8 cellular contexts compared by ENCODE assay signal in the genomic region with DNA sequence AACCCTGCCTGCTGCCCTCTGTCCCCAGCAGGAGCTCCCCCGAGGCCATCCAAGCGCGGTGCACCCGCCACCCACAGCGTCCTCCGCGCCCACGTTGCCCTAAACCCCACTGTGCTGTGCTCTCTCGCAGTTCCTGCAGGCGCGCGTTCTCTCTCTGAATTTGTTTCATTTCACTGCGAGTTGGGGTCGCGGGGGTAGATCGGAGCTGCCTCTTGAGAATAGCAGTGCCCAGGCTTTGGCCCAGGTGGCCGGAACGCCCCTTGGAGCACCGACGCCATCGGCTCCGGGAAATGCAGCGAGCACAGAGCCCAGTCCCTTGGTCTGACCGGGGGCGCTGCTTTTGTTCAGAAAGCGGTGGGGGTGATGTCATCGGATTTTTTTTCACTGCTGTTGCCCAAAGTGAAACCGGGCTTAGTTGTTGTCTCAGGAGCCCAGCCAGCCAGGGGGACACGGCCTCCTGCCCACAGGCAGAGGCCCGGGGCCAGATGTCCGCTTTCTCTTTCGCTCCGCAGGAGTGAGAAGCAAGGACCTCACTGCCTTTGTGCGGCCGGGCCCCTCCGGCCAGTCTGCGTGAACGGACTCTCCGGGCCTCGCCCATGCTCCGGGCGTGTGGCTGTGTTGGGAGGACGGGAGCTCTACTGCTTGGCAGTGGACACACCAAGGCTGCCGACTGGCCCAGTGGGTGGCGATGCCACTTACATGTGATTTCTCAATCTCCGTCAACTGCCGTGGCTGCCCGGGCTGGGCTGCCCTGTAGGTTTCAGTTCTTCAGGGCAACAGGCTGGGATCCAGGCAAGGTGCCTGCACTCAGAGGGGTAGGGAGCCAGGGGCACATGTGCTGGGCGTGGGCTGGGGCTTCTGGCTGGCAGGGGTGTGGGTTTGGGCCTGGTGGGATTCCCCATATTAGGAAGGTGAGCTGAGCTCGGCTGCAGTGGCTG. TPM values are rescaled to one million over a fixed set of nuclear protein-coding genes. Genes with fewer than 3 reads are reported as not detected.
DNase-seq lines count a peak whose midpoint lies in the region; ATAC-seq and TF ChIP-seq lines count a peak whose summit lies in the region.

No MANE protein-coding gene starts in this region.

- intact Hi-C loops in CD4-positive, alpha-beta memory T cell (cut with micrococcal nuclease): loop anchor here (5.0 kb wide), 1 partner anchor 43 kb away; the partner anchor contains the start of gene FOXK1
- intact Hi-C loops in activated CD4-positive, alpha-beta T cell treated with anti-CD3 and anti-CD28 coated beads, Interleukin-2, amount 10 ng/mL, durations not matched to agents 24 days and 14 days (cut with micrococcal nuclease): loop anchor here (1.0 to 2.0 kb wide), 3 partner anchors 9 to 40 kb away; no protein-coding TSS in a partner anchor
- intact Hi-C loops in dorsolateral prefrontal cortex (cut with DNase I) (loop anchor here in 1 of 2 donors (2.0 kb wide), 1 partner anchor 42 kb away; the partner anchor contains the start of gene FOXK1), lower leg skin (cut with DNase I; ENCODE audit: low total_unique reads) (no loop called here)

- H3K9me3 ChIP-seq in CD4-positive, alpha-beta memory T cell (ENCODE audit: control insufficient read depth in 1 of 2, low read length in 2 of 2): no peaks in the 10 kb centered on the region

- POLR2A ChIA-PET in CD4-positive, alpha-beta memory T cell (lab: Charles Lee; ENCODE audit: partially characterized antibody): interaction anchor here (0.7 to 2.4 kb wide), 5 partner anchors 19 to 84 kb away, joined by 3 to 6 read pairs (median 5); partner anchors contain the start of gene AP5Z1

- peak overlapping the region; percentile 81 to 91 (median 86) for H3K4me3 Mint-ChIP-seq in CD4-positive, alpha-beta memory T cell
- peak overlapping the region; percentile 82 for H3K4me3 Mint-ChIP-seq in activated CD4-positive, alpha-beta T cell treated with anti-CD3 and anti-CD28 coated beads, Interleukin-2, amount 10 ng/mL, durations not matched to agents 24 days and 14 days

- CTCF ChIA-PET in CD4-positive, alpha-beta memory T cell (lab: Charles Lee; ENCODE audit: partially characterized antibody): interaction anchor here (1.4 kb wide), 1 partner anchor 9 kb away, joined by 3 read pairs; no protein-coding TSS in a partner anchor

- TF ChIP-seq POLR2A in lower leg skin (IDR thresholded peaks at IDR 0.05): no peak

- WGBS in lower leg skin, 2 donors: 12 to 30% methylated on average over 41 to 48 of the region's 50 CpGs

- H3K36me3 Mint-ChIP-seq in CD4-positive, alpha-beta memory T cell: peaks cover 6 to 37% of the 10 kb centered on the region in 2 donors
- peaks cover 14% of the 10 kb centered on the region for H3K36me3 Mint-ChIP-seq in activated CD4-positive, alpha-beta T cell treated with anti-CD3 and anti-CD28 coated beads, Interleukin-2, amount 10 ng/mL, durations not matched to agents 24 days and 14 days (ENCODE audit: low read depth)

- peaks cover 19 to 71% (median 36%) of the 10 kb centered on the region in 4 donors for H3K4me1 Mint-ChIP-seq in CD4-positive, alpha-beta memory T cell
- H3K4me1 Mint-ChIP-seq in activated CD4-positive, alpha-beta T cell treated with anti-CD3 and anti-CD28 coated beads, Interleukin-2, amount 10 ng/mL, durations not matched to agents 24 days and 14 days: peaks cover 29% of the 10 kb centered on the region

- no peaks in the 10 kb centered on the region for H3K9me3 Mint-ChIP-seq in CD4-positive, alpha-beta memory T cell
- no peaks in the 10 kb centered on the region for H3K9me3 Mint-ChIP-seq in activated CD4-positive, alpha-beta T cell treated with anti-CD3 and anti-CD28 coated beads, Interleukin-2, amount 10 ng/mL, durations not matched to agents 24 days and 14 days

- H3K4me3 ChIP-seq in CD4-positive, alpha-beta memory T cell (ENCODE audit: low read length in 2 of 2): peak overlapping the region in 1 of 2 donors; percentile 37
- H3K4me3 ChIP-seq in dorsolateral prefrontal cortex (peak overlapping the region; percentile 21 to 76 (median 59)), lower leg skin (ENCODE audit: low read depth, poor library complexity, severe bottlenecking) (peak overlapping the region; percentile 23)

- H3K36me3 ChIP-seq in CD4-positive, alpha-beta memory T cell (ENCODE audit: insufficient read depth, low read length): peaks cover 4% of the 10 kb centered on the region

- peak in 26 of 56 donors; percentile 4 to 41 (median 25) for TF ChIP-seq CTCF in dorsolateral prefrontal cortex (IDR thresholded peaks at IDR 0.05 in 54 of 56, conservative IDR thresholded peaks at IDR 0.05 in 2 of 56; ENCODE audit: low read depth in 1 of 56, partially characterized antibody in 56 of 56)
- TF ChIP-seq CTCF in lower leg skin (IDR thresholded peaks at IDR 0.05): no peak

- H3K4me1 ChIP-seq in CD4-positive, alpha-beta memory T cell (ENCODE audit: insufficient read depth, low read length): peaks cover 20% of the 10 kb centered on the region

- DNase-seq in CD4-positive, alpha-beta memory T cell: peak in 4 of 5 donors; percentile 29 to 66 (median 48)
- peak; percentile 75 for DNase-seq in HuH-7.5 (ENCODE audit: low spot score)
- DNase-seq in activated CD4-positive, alpha-beta T cell treated with anti-CD3 and anti-CD28 coated beads, Interleukin-2, amount 10 ng/mL, durations not matched to agents 24 days and 14 days: peak; percentile 90
- peak; percentile 65 to 85 (median 81) for DNase-seq in dorsolateral prefrontal cortex
- peak; percentile 70 to 93 for DNase-seq in lower leg skin (ENCODE audit: low spot score in 2 of 2)
- DNase-seq in stimulated activated CD8-positive, alpha-beta memory T cell treated with anti-CD3 and anti-CD28 coated beads, Interleukin-15, amount 100 ng/mL, for 48 hours (ENCODE audit: low read depth in 2 of 2): peak; percentile 45 to 65
- DNase-seq in SW480 (ENCODE audit: low spot score): no peak

- ATAC-seq in GM21367 (IDR thresholded peaks at IDR 0.05; ENCODE audit: unreplicated experiment): peak; percentile 61

- no peaks in the 10 kb centered on the region for H3K27me3 Mint-ChIP-seq in CD4-positive, alpha-beta memory T cell
- no peaks in the 10 kb centered on the region for H3K27me3 Mint-ChIP-seq in activated CD4-positive, alpha-beta T cell treated with anti-CD3 and anti-CD28 coated beads, Interleukin-2, amount 10 ng/mL, durations not matched to agents 24 days and 14 days

- H3K27ac Mint-ChIP-seq in CD4-positive, alpha-beta memory T cell: peak overlapping the region; percentile 63 to 92 (median 88)
- H3K27ac Mint-ChIP-seq in activated CD4-positive, alpha-beta T cell treated with anti-CD3 and anti-CD28 coated beads, Interleukin-2, amount 10 ng/mL, durations not matched to agents 24 days and 14 days: peak overlapping the region; percentile 93

- peak overlapping the region; percentile 62 for H3K27ac ChIP-seq in CD4-positive, alpha-beta memory T cell (ENCODE audit: low read depth, low read length)
- H3K27ac ChIP-seq in dorsolateral prefrontal cortex: peak overlapping the region; percentile 78 to 99 (median 96)

- H3K27me3 ChIP-seq in CD4-positive, alpha-beta memory T cell (ENCODE audit: insufficient read depth, low read length): no peaks in the 10 kb centered on the region
- H3K27me3 ChIP-seq in dorsolateral prefrontal cortex: no peaks in the 10 kb centered on the region

RNA-seq across cellular contexts. Expression of gene FOXK1, which starts 43.2 kb away (rescaled TPM):
- 10 to 100 TPM; 52.9 to 53.3 TPM for total RNA-seq in CD4-positive, alpha-beta memory T cell
- polyA plus RNA-seq in CD4-positive, alpha-beta memory T cell: 1 to 10 TPM; 1.3 to 5.0 TPM
- total RNA-seq in activated CD4-positive, alpha-beta T cell treated with anti-CD3 and anti-CD28 coated beads, Interleukin-2, amount 10 ng/mL, durations not matched to agents 24 days and 14 days: 36.6 TPM in 2 replicates
- total RNA-seq in dorsolateral prefrontal cortex (10 to 100 TPM; 45.2 to 88.6 (median 58.7) TPM), lower leg skin (10 to 100 TPM; 22.0 to 41.3 (median 30.3) TPM)

RNA-seq across cellular contexts. Expression of gene AP5Z1, which starts 50.1 kb away (rescaled TPM):
- 100 to 1,000 TPM; 100 to 103 TPM for total RNA-seq in CD4-positive, alpha-beta memory T cell
- polyA plus RNA-seq in CD4-positive, alpha-beta memory T cell: 10 to 100 TPM; 29.1 to 40.6 TPM
- total RNA-seq in activated CD4-positive, alpha-beta T cell treated with anti-CD3 and anti-CD28 coated beads, Interleukin-2, amount 10 ng/mL, durations not matched to agents 24 days and 14 days: 42.2 and 44.4 TPM in 2 replicates
- total RNA-seq in dorsolateral prefrontal cortex: 10 to 100 TPM; 24.1 to 55.6 (median 34.6) TPM
- 10 to 100 TPM; 43.1 to 87.4 (median 61.3) TPM for total RNA-seq in lower leg skin
